ENCODE assay signal across 15 cellular contexts in the genomic region with DNA sequence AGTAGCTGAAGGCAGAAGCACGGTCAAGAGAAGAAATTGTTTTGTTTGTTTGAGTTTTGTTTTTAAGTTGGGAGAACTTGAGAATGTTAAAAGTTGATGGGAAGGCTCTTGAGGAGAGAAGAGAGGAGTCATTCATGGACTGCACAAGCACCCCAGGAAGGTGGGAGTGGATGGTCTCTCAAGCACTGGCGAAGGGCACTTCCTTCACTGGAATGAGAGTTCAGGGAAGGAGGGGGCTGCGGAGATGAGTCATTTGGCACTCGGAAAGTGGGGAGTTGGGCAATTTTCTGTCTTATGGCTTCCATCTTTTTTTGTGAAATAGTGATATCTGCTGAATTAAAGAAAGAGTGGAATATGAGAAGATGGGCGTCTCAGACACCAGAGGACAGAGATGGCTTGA.
DNase-seq lines count a peak whose midpoint lies in the region; ATAC-seq and TF ChIP-seq lines count a peak whose summit lies in the region.
"Had no signal": no experiment of that assay in that cellular context is flagged by ENCODE, and none has a peak within 500 bp of the region (broad histone marks: within the 10 kb centered on the region; RNA-seq: fewer than 3 reads in every experiment).

No MANE protein-coding gene starts in this region.

- no peaks in the 10 kb centered on the region for H4K20me1 ChIP-seq in GM23338 (replicated peaks; ENCODE audit: insufficient read depth)
- H4K20me1 ChIP-seq: BLaER1 treated with 17β-estradiol and CSF1 and Interleukin-3, amounts not matched to agents 10 nM and 100 nM had no signal

- no peak overlapping the region for H3K4me3 Mint-ChIP-seq in GM23338
- H3K4me3 Mint-ChIP-seq: B cell; CD4-positive, CD25-positive, alpha-beta regulatory T cell had no signal

- no peak overlapping the region for H3K27ac Mint-ChIP-seq in GM23338
- H3K27ac Mint-ChIP-seq: B cell; CD4-positive, CD25-positive, alpha-beta regulatory T cell had no signal

- H3K4me3 ChIP-seq in GM23338, result no peak overlapping the region
- no peak overlapping the region for H3K4me3 ChIP-seq in thyroid gland (replicated peaks in 1 of 3)
- no peak overlapping the region for H3K4me3 ChIP-seq in sigmoid colon
- H3K4me3 ChIP-seq: BLaER1 treated with 17β-estradiol and CSF1 and Interleukin-3, amounts not matched to agents 10 nM and 100 nM; GM12878; HAP-1 had no signal

- no peaks in the 10 kb centered on the region for H3K9me3 Mint-ChIP-seq in GM23338

- H3K4me1 Mint-ChIP-seq in GM23338, result no peaks in the 10 kb centered on the region
- H3K4me1 Mint-ChIP-seq: B cell; CD4-positive, CD25-positive, alpha-beta regulatory T cell had no signal

- H3K36me3 ChIP-seq in GM23338 (ENCODE audit: insufficient read depth) (no peaks in the 10 kb centered on the region), thyroid gland (no peaks in the 10 kb centered on the region), sigmoid colon (no peaks in the 10 kb centered on the region)
- H3K36me3 ChIP-seq: BLaER1 treated with 17β-estradiol and CSF1 and Interleukin-3, amounts not matched to agents 10 nM and 100 nM; HAP-1 had no signal

- 46 to 50% methylated on average over 5 of the region's 5 CpGs for WGBS in thyroid gland, 2 donors
- 93 to 96% methylated on average over 5 of the region's 5 CpGs for WGBS in sigmoid colon, 2 donors

- TF ChIP-seq EP300 in sigmoid colon (IDR thresholded peaks at IDR 0.05), result no peak

- H3K9me3 ChIP-seq in thyroid gland (no peaks in the 10 kb centered on the region), sigmoid colon (no peaks in the 10 kb centered on the region)
- H3K9me3 ChIP-seq: BLaER1 treated with 17β-estradiol and CSF1 and Interleukin-3, amounts not matched to agents 10 nM and 100 nM; Caco-2; HAP-1 had no signal

- H3K27me3 Mint-ChIP-seq in GM23338 (ENCODE audit: insufficient read depth, low read depth, poor library complexity), result no peaks in the 10 kb centered on the region
- H3K27me3 Mint-ChIP-seq: B cell; CD4-positive, CD25-positive, alpha-beta regulatory T cell had no signal

- TF ChIP-seq CTCF in GM23338 (conservative IDR thresholded peaks at IDR 0.05; ENCODE audit: low read depth in 2 of 2) (no peak), thyroid gland (IDR thresholded peaks at IDR 0.05) (no peak), sigmoid colon (IDR thresholded peaks at IDR 0.05) (no peak)

- no peaks in the 10 kb centered on the region for H3K36me3 Mint-ChIP-seq in GM23338 (ENCODE audit: low read depth)
- H3K36me3 Mint-ChIP-seq: CD4-positive, CD25-positive, alpha-beta regulatory T cell had no signal

- TF ChIP-seq POLR2A in thyroid gland (IDR thresholded peaks at IDR 0.05), result no peak
- no peak for TF ChIP-seq POLR2A in sigmoid colon (IDR thresholded peaks at IDR 0.05)

- no peaks in the 10 kb centered on the region for H3F3A ChIP-seq in GM23338 (replicated peaks; ENCODE audit: low read depth)

- H3K4me1 ChIP-seq in GM23338 (ENCODE audit: insufficient read depth), result no peaks in the 10 kb centered on the region
- H3K4me1 ChIP-seq in thyroid gland, result peaks cover 73 to 78% of the 10 kb centered on the region in 2 donors
- H3K4me1 ChIP-seq in sigmoid colon, result no peaks in the 10 kb centered on the region
- H3K4me1 ChIP-seq: BLaER1 treated with 17β-estradiol and CSF1 and Interleukin-3, amounts not matched to agents 10 nM and 100 nM; Caco-2; HAP-1 had no signal

- no peak overlapping the region for H3K27ac ChIP-seq in GM23338 (ENCODE audit: low read depth)
- peak overlapping the region; percentile 73 to 85 (median 85) for H3K27ac ChIP-seq in thyroid gland
- no peak overlapping the region for H3K27ac ChIP-seq in sigmoid colon
- H3K27ac ChIP-seq: BLaER1 treated with 17β-estradiol and CSF1 and Interleukin-3, amounts not matched to agents 10 nM and 100 nM had no signal

- H3K4me2 ChIP-seq in GM23338, result no peak overlapping the region
- H3K4me2 ChIP-seq: BLaER1 treated with 17β-estradiol and CSF1 and Interleukin-3, amounts not matched to agents 10 nM and 100 nM had no signal

- H3K9me2 ChIP-seq in GM23338 (ENCODE audit: insufficient read depth), result no peaks in the 10 kb centered on the region; the same call in 1 of the 2 replicates

- no peaks in the 10 kb centered on the region for H3K79me2 ChIP-seq in GM23338 (replicated peaks; ENCODE audit: insufficient read depth)

- DNase-seq in CD1c-positive myeloid dendritic cell (ENCODE audit: extremely low spot score) (peak; percentile 28), GM23338 (ENCODE audit: low spot score) (no peak), RPMI7951 (ENCODE audit: low read depth) (peak; percentile 8), thyroid gland (peak; percentile 27 to 61), sigmoid colon (no peak)
- DNase-seq: Caco-2; CD4-positive, CD25-positive, alpha-beta regulatory T cell; DMS79; GF-D8 had no signal

- H3K27me3 ChIP-seq in GM23338 (ENCODE audit: insufficient read depth), result no peaks in the 10 kb centered on the region
- no peaks in the 10 kb centered on the region for H3K27me3 ChIP-seq in thyroid gland
- no peaks in the 10 kb centered on the region for H3K27me3 ChIP-seq in sigmoid colon
- H3K27me3 ChIP-seq: BLaER1 treated with 17β-estradiol and CSF1 and Interleukin-3, amounts not matched to agents 10 nM and 100 nM had no signal

- intact Hi-C loops in thyroid gland (cut with DNase I), result no loop called here
- intact Hi-C loops in sigmoid colon (cut with DNase I), result no loop called here

- ATAC-seq in GM23338, result no peak
- ATAC-seq in GM21367 (IDR thresholded peaks at IDR 0.05; ENCODE audit: unreplicated experiment), result no peak
- ATAC-seq in HG03521 (IDR thresholded peaks at IDR 0.05; ENCODE audit: unreplicated experiment), result no peak
- ATAC-seq: GM12878 had no signal

- peak overlapping the region; percentile 3; the same call in 1 of the 2 replicates for H2AFZ ChIP-seq in GM23338

TF ChIP-seq in GM23338, 12 proteins besides CTCF, POLR2A, EP300 and RAD21 (continues in another document):
- TF ChIP-seq POLR2AphosphoS5 (IDR thresholded peaks at IDR 0.05; ENCODE audit: low read depth) (no peak), ETS1 (IDR thresholded peaks at IDR 0.05) (no peak), EZH2phosphoT487 (IDR thresholded peaks at IDR 0.05; ENCODE audit: unreplicated experiment) (no peak), JUNB (IDR thresholded peaks at IDR 0.05; ENCODE audit: unreplicated experiment) (no peak), STAT1 (IDR thresholded peaks at IDR 0.05; ENCODE audit: unreplicated experiment) (no peak)

Comparison
In these comparisons a context has a peak if more than half of its experiments do, and no peak if none do; other contexts are left out.
1. DNase-seq: peak in CD1c-positive myeloid dendritic cell (single experiment), RPMI7951 (single experiment) and thyroid gland (2 of 2); none in GM23338 (single experiment) and sigmoid colon (single experiment).
2. H3K27ac ChIP-seq: peak in thyroid gland (3 of 3); none in GM23338 (single experiment) and sigmoid colon (0 of 4).